ENCODE assay signal across 1 cellular context in genomic region chr12:1800646-1801284, GRCh38.
A peak's percentile ranks its signal among the peaks of the same experiment; 100 is the strongest.
TF ChIP-seq lines count a peak whose summit lies in the region.

No MANE protein-coding gene starts in this region.

TF ChIP-seq in HepG2, 621 proteins besides CTCF, POLR2A, EP300 and RAD21 (continued from another document):
- 0 out of 2 replicates have a peak, but pooled peaks have one; percentile 17 for TF ChIP-seq ZNF687 (CRISPR knock-in tag; IDR thresholded peaks at IDR 0.05)
- no peak for TF ChIP-seq GABPA (IDR thresholded peaks at IDR 0.05; ENCODE audit: low read depth, low read length)
- TF ChIP-seq GABPA (CRISPR knock-in tag; IDR thresholded peaks at IDR 0.05; ENCODE audit: low read depth), result no peak
TF ChIP-seq in HepG2: peak in this region for 4.
